ENCODE assay signal across 8 cellular contexts in the genomic region with DNA sequence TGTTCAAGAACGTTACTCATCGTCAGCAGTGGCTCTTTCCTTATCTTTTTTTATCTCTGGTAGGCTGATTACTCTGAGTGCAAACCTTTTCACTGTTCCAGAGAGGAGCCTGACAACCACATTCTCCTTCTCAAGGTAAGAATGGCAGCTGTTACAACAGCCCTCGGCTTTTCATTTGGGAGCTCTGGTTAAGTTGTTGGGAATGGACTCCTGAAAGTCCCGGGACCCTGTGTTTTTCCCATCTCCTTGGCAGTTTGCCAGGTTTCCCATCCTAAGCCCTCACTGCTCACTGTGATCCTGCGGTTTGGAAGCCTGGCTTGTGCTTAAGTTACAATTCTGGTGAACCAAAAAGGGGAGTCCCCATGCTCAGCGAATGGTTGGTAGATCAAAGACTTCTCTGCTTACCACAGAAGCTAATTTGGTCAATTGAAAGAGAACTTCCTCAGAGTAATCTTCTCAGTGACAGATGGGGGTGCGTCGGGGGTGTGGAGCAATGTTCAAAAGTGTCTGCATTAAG.
A peak's percentile ranks its signal among the peaks of the same experiment; 100 is the strongest.
DNase-seq lines count a peak whose midpoint lies in the region; ATAC-seq and TF ChIP-seq lines count a peak whose summit lies in the region.

No MANE protein-coding gene starts in this region.

- peaks cover 0 to 3% (median 0%) of the 10 kb centered on the region in 3 donors for H3K9me3 ChIP-seq in tibial artery
- H3K9me3 ChIP-seq in gastrocnemius medialis: no peaks in the 10 kb centered on the region

- H3K27ac ChIP-seq in tibial artery: no peak overlapping the region
- H3K27ac ChIP-seq in gastrocnemius medialis: no peak overlapping the region

- DNase-seq in DMS 273 treated with DMSO at 0.1 percent for 48 hours (lab: John Stamatoyannopoulos, UW) (peak; percentile 39), tibial artery (no peak), gastrocnemius medialis (no peak), KG1 (lab: John Stamatoyannopoulos, UW) (no peak)
- DNase-seq in activated CD8-positive, alpha-beta memory T cell treated with anti-CD3 and anti-CD28 coated beads, Interleukin-2, amount 50 U/mL, for 1 hour (ENCODE audit: extremely low read depth): peak; percentile 20
- peak in 2 of 3 donors; percentile 2 to 11 for DNase-seq in stimulated activated CD4-positive, alpha-beta T cell treated with anti-CD3 and anti-CD28 coated beads, TNF-alpha, amount 100 ng/mL, for 48 hours (ENCODE audit: low read depth in 3 of 3)

- intact Hi-C loops in tibial artery (cut with DNase I; ENCODE audit: low total_unique reads): no loop called here
- intact Hi-C loops in gastrocnemius medialis (cut with DNase I; ENCODE audit: low total_unique reads): no loop called here

- H3K27me3 ChIP-seq in tibial artery (no peaks in the 10 kb centered on the region), gastrocnemius medialis (no peaks in the 10 kb centered on the region)

- H3K4me3 ChIP-seq in tibial artery (no peak overlapping the region), gastrocnemius medialis (no peak overlapping the region)

- in situ Hi-C loops in gastrocnemius medialis (cut with MboI; ENCODE audit: low sequenced_read_pairs in 4 of 4): no loop called here

- H3K4me1 ChIP-seq in tibial artery (no peaks in the 10 kb centered on the region), gastrocnemius medialis (no peaks in the 10 kb centered on the region)

- H3K36me3 ChIP-seq in tibial artery: no peaks in the 10 kb centered on the region
- H3K36me3 ChIP-seq in gastrocnemius medialis: no peaks in the 10 kb centered on the region

- no peak for TF ChIP-seq POLR2A in gastrocnemius medialis (IDR thresholded peaks at IDR 0.05)

- ATAC-seq in GM19468 (IDR thresholded peaks at IDR 0.05; ENCODE audit: extremely low read depth, unreplicated experiment): peak; percentile 95
- peak; percentile 98 for ATAC-seq in HG03520 (IDR thresholded peaks at IDR 0.05; ENCODE audit: unreplicated experiment)
- ATAC-seq in gastrocnemius medialis: no peak

- no peak for TF ChIP-seq CTCF in tibial artery (IDR thresholded peaks at IDR 0.05)
- TF ChIP-seq CTCF in gastrocnemius medialis (IDR thresholded peaks at IDR 0.05 in 4 of 5, conservative IDR thresholded peaks at IDR 0.05 in 1 of 5): no peak

Comparison
In these comparisons a context has a peak if more than half of its experiments do, and no peak if none do; other contexts are left out.
1. DNase-seq: peak in DMS 273 treated with DMSO at 0.1 percent for 48 hours (single experiment), activated CD8-positive, alpha-beta memory T cell treated with anti-CD3 and anti-CD28 coated beads, Interleukin-2, amount 50 U/mL, for 1 hour (single experiment) and stimulated activated CD4-positive, alpha-beta T cell treated with anti-CD3 and anti-CD28 coated beads, TNF-alpha, amount 100 ng/mL, for 48 hours (2 of 3); none in tibial artery (0 of 2), gastrocnemius medialis (0 of 2) and KG1 (single experiment).
2. ATAC-seq: peak in GM19468 (single experiment) and HG03520 (single experiment); none in gastrocnemius medialis (0 of 2).